Comparison of ENCODE assay signal across 20 cellular contexts in the genomic region with DNA sequence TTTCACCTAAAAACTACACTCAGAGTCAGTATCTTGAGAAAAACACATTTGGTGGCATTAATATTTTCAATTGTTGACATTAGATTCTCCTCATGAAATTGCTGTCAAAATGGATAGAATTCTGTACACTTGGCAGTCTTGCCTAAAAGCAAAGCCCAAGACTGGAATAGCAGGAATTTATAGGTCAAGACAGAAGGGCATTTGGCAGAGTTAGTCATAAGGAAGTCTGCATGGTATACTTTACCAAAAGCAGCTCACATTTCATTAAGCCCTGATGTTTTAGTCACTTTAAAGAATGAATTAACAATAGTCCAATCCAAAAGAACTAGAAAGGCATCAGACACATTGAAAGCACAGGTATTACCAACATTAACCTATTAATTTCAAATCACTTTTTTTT. TPM values are rescaled to one million over a fixed set of nuclear protein-coding genes. Genes with fewer than 3 reads are reported as not detected.
DNase-seq lines count a peak whose midpoint lies in the region; ATAC-seq, FAIRE-seq and TF ChIP-seq lines count a peak whose summit lies in the region.
"Had no signal": no experiment of that assay in that cellular context is flagged by ENCODE, and none has a peak within 500 bp of the region (broad histone marks: within the 10 kb centered on the region; RNA-seq: fewer than 3 reads in every experiment).

No MANE protein-coding gene starts in this region.

- no peaks in the 10 kb centered on the region for H3K9me3 ChIP-seq in pancreas
- H3K9me3 ChIP-seq: left lung, testis had no signal

- peaks cover 8% of the 10 kb centered on the region for H3K27me3 Mint-ChIP-seq in activated naive CD4-positive, alpha-beta T cell treated with anti-CD3 and anti-CD28 coated beads, Interleukin-2, amount 10 ng/mL, durations not matched to agents 7 days and 5 days

- no peak overlapping the region for H3K4me3 ChIP-seq in pancreas
- H3K4me3 ChIP-seq: cardiac muscle cell, GM12878, left lung, testis had no signal

- H3K36me3 ChIP-seq in pancreas: no peaks in the 10 kb centered on the region
- H3K36me3 ChIP-seq: left lung had no signal

- no peaks in the 10 kb centered on the region for H3K4me1 ChIP-seq in pancreas
- H3K4me1 ChIP-seq: left lung, testis had no signal

- peaks cover 0 to 5% (median 0%) of the 10 kb centered on the region in 4 donors for H3K27me3 ChIP-seq in pancreas
- H3K27me3 ChIP-seq: cardiac muscle cell, left lung, testis had no signal

- POLR2A ChIA-PET in RWPE1 (lab: Yijun Ruan, JAX; ENCODE audit: low non-redundant PET): no interaction called here

- intact Hi-C loops in pancreas (cut with DNase I): no loop called here

- DNase-seq in RWPE1 (ENCODE audit: low spot score) (peak; percentile 10), pancreas (no peak)
- DNase-seq in activated naive CD4-positive, alpha-beta T cell treated with anti-CD3 and anti-CD28 coated beads, Interleukin-2, amount 10 ng/mL, durations not matched to agents 7 days and 5 days: no peak
- DNase-seq: activated CD4-positive, alpha-beta T cell treated with anti-CD3 and anti-CD28 coated beads, Interleukin-2, amount 50 U/mL, for 4 hours; activated naive CD4-positive, alpha-beta T cell treated with anti-CD3 and anti-CD28 coated beads, Interleukin-2, amount 50 U/mL, for 16 hours; effector memory CD4-positive, alpha-beta T cell; foreskin melanocyte; GDM1; left lung; small intestine; testis had no signal

- H3K4me3 Mint-ChIP-seq in activated naive CD4-positive, alpha-beta T cell treated with anti-CD3 and anti-CD28 coated beads, Interleukin-2, amount 10 ng/mL, durations not matched to agents 7 days and 5 days: no peak overlapping the region

- peaks cover 13% of the 10 kb centered on the region for H3K4me1 Mint-ChIP-seq in activated naive CD4-positive, alpha-beta T cell treated with anti-CD3 and anti-CD28 coated beads, Interleukin-2, amount 10 ng/mL, durations not matched to agents 7 days and 5 days

- no peaks in the 10 kb centered on the region for H3K36me3 Mint-ChIP-seq in activated naive CD4-positive, alpha-beta T cell treated with anti-CD3 and anti-CD28 coated beads, Interleukin-2, amount 10 ng/mL, durations not matched to agents 7 days and 5 days

- no peaks in the 10 kb centered on the region for H3K9me3 Mint-ChIP-seq in activated naive CD4-positive, alpha-beta T cell treated with anti-CD3 and anti-CD28 coated beads, Interleukin-2, amount 10 ng/mL, durations not matched to agents 7 days and 5 days

- FAIRE-seq in G401.6 (lab: Jason Lieb, UNC) (peak; percentile 96), pancreas (lab: Jason Lieb, UNC) (peak; percentile 72)
- FAIRE-seq: GM12878, small intestine had no signal

- CTCF ChIA-PET in RWPE1 (lab: Yijun Ruan, JAX): no interaction called here
- CTCF ChIA-PET in activated naive CD4-positive, alpha-beta T cell treated with anti-CD3 and anti-CD28 coated beads, Interleukin-2, amount 10 ng/mL, durations not matched to agents 7 days and 5 days (lab: Charles Lee): interaction anchor here (0.8 kb wide), 1 partner anchor 153 kb away, joined by 3 read pairs; no protein-coding TSS in a partner anchor

- no peak overlapping the region for H3K27ac Mint-ChIP-seq in activated naive CD4-positive, alpha-beta T cell treated with anti-CD3 and anti-CD28 coated beads, Interleukin-2, amount 10 ng/mL, durations not matched to agents 7 days and 5 days

- H3K27ac ChIP-seq in RWPE1: no peak overlapping the region
- H3K27ac ChIP-seq in pancreas: no peak overlapping the region
- H3K27ac ChIP-seq: cardiac muscle cell, HL-60, KMS-11, left lung, testis had no signal

- TF ChIP-seq CTCF in RWPE1 (conservative IDR thresholded peaks at IDR 0.05; ENCODE audit: low read depth) (no peak), pancreas (IDR thresholded peaks at IDR 0.05) (no peak)

- ATAC-seq in esophagus mucosa (peak; percentile 86), pancreas (no peak), HG03159 (IDR thresholded peaks at IDR 0.05; ENCODE audit: unreplicated experiment) (no peak), HG03520 (IDR thresholded peaks at IDR 0.05; ENCODE audit: unreplicated experiment) (no peak), GM18517 (IDR thresholded peaks at IDR 0.05; ENCODE audit: unreplicated experiment) (no peak)
- ATAC-seq: GM12878, left lung had no signal

RNA-seq across cellular contexts. Expression of gene CCDC160, which starts 7.1 kb away (rescaled TPM):
- total RNA-seq in esophagus mucosa (0.20 TPM), pancreas (under 1 TPM; 0.09 to 0.44 (median 0.13) TPM)
- under 1 TPM; 0.53 to 0.92 TPM for polyA plus RNA-seq in pancreas
- total RNA-seq: GM12878 had no signal
- polyA plus RNA-seq: GM12878 had no signal
